Comparison of ENCODE assay signal across 15 cellular contexts in the genomic region with DNA sequence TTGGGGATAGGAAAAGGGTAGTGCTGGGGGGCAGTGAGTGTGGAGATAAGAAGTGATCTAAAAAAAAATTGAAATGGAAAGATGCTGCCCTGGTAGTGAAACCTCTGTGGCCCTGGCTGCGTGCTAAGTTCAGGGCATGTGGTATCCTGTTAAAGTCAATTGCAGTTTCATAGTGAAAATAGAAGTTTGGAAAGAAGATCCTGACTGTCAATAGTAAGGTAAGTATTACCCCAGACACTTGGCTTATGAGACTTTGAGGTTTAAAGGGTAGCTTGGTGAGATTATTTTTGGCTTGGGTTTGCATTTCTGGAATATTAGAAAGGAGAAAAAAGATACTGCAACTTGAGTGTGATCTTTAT. TPM values are rescaled to one million over a fixed set of nuclear protein-coding genes. Genes with fewer than 3 reads are reported as not detected.
DNase-seq lines count a peak whose midpoint lies in the region; ATAC-seq, FAIRE-seq and TF ChIP-seq lines count a peak whose summit lies in the region.
"Had no signal": no experiment of that assay in that cellular context is flagged by ENCODE, and none has a peak within 500 bp of the region (broad histone marks: within the 10 kb centered on the region; RNA-seq: fewer than 3 reads in every experiment).

No MANE protein-coding gene starts in this region.

- TF ChIP-seq EP300 in GM12878 (IDR thresholded peaks at IDR 0.05; ENCODE audit: borderline replicate concordance in 1 of 2, control insufficient read depth in 1 of 2, low read depth in 2 of 2, low read length in 2 of 2) = no peak

- WGBS in GM12878 (ENCODE audit: insufficient coverage, insufficient replicate concordance, low lambda C conversion rate, missing lambda C conversion rate) = 0% methylated on average over 1 of the region's 1 CpG

- intact Hi-C loops in GM12878 (cut with micrococcal nuclease; ENCODE audit: unreplicated experiment) = loop anchor here (5.0 kb wide), 1 partner anchor 40 kb away; no protein-coding TSS in a partner anchor
- intact Hi-C loops in left cardiac atrium (cut with DNase I) = loop anchor here in 1 of 2 donors (5.0 kb wide), 1 partner anchor 50 kb away; no protein-coding TSS in a partner anchor

- SMC1A ChIA-PET in GM12878 (lab: Charles Lee; ENCODE audit: uncharacterized antibody, unreplicated experiment) = interaction anchor here (0.8 to 11.6 kb wide), 14 partner anchors 11 to 173 kb away, joined by 3 to 139 read pairs (median 5); partner anchors contain the start of genes PIGV and RPS6KA1

- H2AFZ ChIP-seq in GM12878 (ENCODE audit: control insufficient read depth, low read depth, low read length) = no peak overlapping the region

- H3K4me1 ChIP-seq in GM12878 (ENCODE audit: control insufficient read depth, insufficient read depth, low read length) = peaks cover 13% of the 10 kb centered on the region

- no peak for FAIRE-seq in GM12878 (lab: Jason Lieb, UNC)

- H3K9me3 ChIP-seq in GM12878 (replicated peaks; ENCODE audit: control insufficient read depth, insufficient read depth, low read length) = no peaks in the 10 kb centered on the region
- H3K9me3 ChIP-seq: MG63 had no signal

- POLR2A ChIA-PET in GM12878 (lab: Charles Lee) = interaction anchor here (0.7 to 8.7 kb wide), 7 partner anchors 11 to 165 kb away, joined by 3 to 69 read pairs (median 10); partner anchors contain the start of gene PIGV

- DNase-seq in MV-4-11 (lab: John Stamatoyannopoulos, UW) (peak; percentile 22), GM12878 (ENCODE audit: low read depth, low spot score) (no peak), GM03348 (ENCODE audit: low spot score) (no peak), left cardiac atrium (no peak), cortex of kidney (lab: John Stamatoyannopoulos, UW) (no peak), NCI-H748 treated with DMSO at 0.1 percent for 48 hours (lab: John Stamatoyannopoulos, UW) (no peak)
- DNase-seq in stimulated activated CD4-positive, alpha-beta T cell treated with anti-CD3 and anti-CD28 coated beads, Interleukin-1b, Interleukin-23, amount 100 ng/mL, for 48 hours = peak; percentile 54
- DNase-seq: activated B cell treated with CpG ODN at 0.5 μM for 24 hours, amygdala, Calu3, MG63, NCI-H226 had no signal

- no peak overlapping the region for H3K9ac ChIP-seq in GM12878 (ENCODE audit: control insufficient read depth, insufficient read depth, low read length)

- no peak for TF ChIP-seq RAD21 in GM12878 (IDR thresholded peaks at IDR 0.05; ENCODE audit: insufficient read depth, low read depth, low read length)

- ATAC-seq in GM12878 (peak; percentile 10), left cardiac atrium (no peak)
- ATAC-seq: Right ventricle myocardium inferior, sciatic nerve had no signal

- TF ChIP-seq POLR2A in GM12878 (IDR thresholded peaks at IDR 0.05; ENCODE audit: low read depth, low read length) = no peak

- CTCF ChIA-PET in GM12878 (lab: Yijun Ruan, JAX) = interaction anchor here (0.9 to 8.4 kb wide), 13 partner anchors 11 to 469 kb away, joined by 3 to 50 read pairs (median 6); partner anchors contain the start of genes CEP85 and PIGV

- peak overlapping the region; percentile 65 for H3K27ac ChIP-seq in GM12878 (ENCODE audit: control insufficient read depth, insufficient read depth)

- no peaks in the 10 kb centered on the region for H3K27me3 ChIP-seq in GM12878 (replicated peaks in 1 of 2; ENCODE audit: control insufficient read depth in 2 of 2, insufficient read depth in 2 of 2, low read length in 1 of 2)
- H3K27me3 ChIP-seq: MG63 had no signal

- H3K79me2 ChIP-seq in GM12878 (ENCODE audit: control insufficient read depth, insufficient read depth, low read length) = peaks cover 99% of the 10 kb centered on the region

- H3K4me2 ChIP-seq in GM12878 (ENCODE audit: control insufficient read depth, insufficient read depth) = peak overlapping the region; percentile 73

- RAD21 ChIA-PET in GM12878 (lab: Charles Lee; ENCODE audit: unreplicated experiment) = interaction anchor here (0.6 to 7.0 kb wide), 9 partner anchors 9 to 86 kb away, joined by 3 to 90 read pairs (median 5); partner anchors contain the start of gene PIGV

- H3K36me3 ChIP-seq in GM12878 (ENCODE audit: control insufficient read depth in 2 of 2, insufficient read depth in 2 of 2, low read length in 1 of 2) = peaks cover 0 to 7% of the 10 kb centered on the region in 2 experiments; a peak in 2 of 4 replicates

- BruUV-seq in GM12878 (replicated peaks; lab: Mats Ljungman, UMichigan) = TSS peak; percentile 2

- TF ChIP-seq CTCF in GM12878 (IDR thresholded peaks at IDR 0.05 in 2 of 3, conservative IDR thresholded peaks at IDR 0.05 in 1 of 3; ENCODE audit: control insufficient read depth in 2 of 3, extremely low read depth in 1 of 3, insufficient read depth in 1 of 3, low read depth in 3 of 3, low read length in 3 of 3) = no peak

- peaks cover 14% of the 10 kb centered on the region; the same call in 1 of the 2 replicates for H4K20me1 ChIP-seq in GM12878 (ENCODE audit: control insufficient read depth, insufficient read depth)

- in situ Hi-C loops in GM12878 (cut with MboI) = no loop called here

- H3K4me3 ChIP-seq in GM08714 (ENCODE audit: low read length) (peak overlapping the region; percentile 65; the same call in 1 of the 2 replicates), GM12878 (peak overlapping the region; percentile 98; the same call in 1 of the 2 replicates)
- H3K4me3 ChIP-seq: MG63 had no signal

TF ChIP-seq in GM12878, 131 proteins besides CTCF, POLR2A, EP300 and RAD21 (continues in another document):
- TF ChIP-seq RCOR1 (conservative IDR thresholded peaks at IDR 0.05; ENCODE audit: low read depth, low read length) (no peak), PAX8 (IDR thresholded peaks at IDR 0.05) (no peak), TBL1XR1 (IDR thresholded peaks at IDR 0.05; ENCODE audit: low read depth, low read length) (no peak; the same call in 1 of the 2 replicates), EED (IDR thresholded peaks at IDR 0.05; ENCODE audit: low read depth) (peak; percentile 69), REST (IDR thresholded peaks at IDR 0.05; ENCODE audit: low read depth, low read length) (no peak)
- TF ChIP-seq, protein P1, sequence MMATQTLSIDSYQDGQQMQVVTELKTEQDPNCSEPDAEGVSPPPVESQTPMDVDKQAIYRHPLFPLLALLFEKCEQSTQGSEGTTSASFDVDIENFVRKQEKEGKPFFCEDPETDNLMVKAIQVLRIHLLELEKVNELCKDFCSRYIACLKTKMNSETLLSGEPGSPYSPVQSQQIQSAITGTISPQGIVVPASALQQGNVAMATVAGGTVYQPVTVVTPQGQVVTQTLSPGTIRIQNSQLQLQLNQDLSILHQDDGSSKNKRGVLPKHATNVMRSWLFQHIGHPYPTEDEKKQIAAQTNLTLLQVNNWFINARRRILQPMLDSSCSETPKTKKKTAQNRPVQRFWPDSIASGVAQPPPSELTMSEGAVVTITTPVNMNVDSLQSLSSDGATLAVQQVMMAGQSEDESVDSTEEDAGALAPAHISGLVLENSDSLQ (IDR thresholded peaks at IDR 0.05) = 0 out of 2 replicates have a peak, but pooled peaks have one; percentile 6

RNA-seq across cellular contexts. Expression of gene ARID1A, which starts 6.8 kb away (rescaled TPM):
- 132 and 155 TPM in 2 replicates for total RNA-seq in GM12878 (2013; cell fraction: nucleolus; rRNA removed)
- 20.5 and 24.3 TPM in 2 replicates for total RNA-seq in GM12878 (2014; rRNA removed)
- 22.7 and 23.6 TPM in 2 replicates for total RNA-seq in GM12878 (2014; rRNA removed; fragmentation: Illumina TruSeq; extraction: Trizol)
- 93.4 and 98.0 TPM in 2 replicates for total RNA-seq in GM12878 (2021)
- 28.6 TPM for polyA plus RNA-seq in GM12878 (2011; ENCODE audit: low read depth)
- 9.4 and 13.1 TPM in 2 replicates for polyA plus RNA-seq in GM12878 (2011; rRNA removed)
- 18.8 and 23.5 TPM in 2 replicates for polyA plus RNA-seq in GM12878 (2011; cell fraction: cytosol; rRNA removed)
- 49.4 and 77.8 TPM in 2 replicates for polyA plus RNA-seq in GM12878 (2011; cell fraction: nucleus; rRNA removed)
- polyA plus RNA-seq in GM12878 (2012) = 44.5 and 51.6 TPM in 2 replicates
- 59.0 and 75.1 TPM in 2 replicates for polyA plus RNA-seq in GM12878 (2014; fragmentation: Illumina TruSeq; extraction: Trizol)
- 10 to 100 TPM in 1 of 2 experiments, 1 to 10 TPM in 1; 10.0 to 24.5 TPM for polyA plus RNA-seq in GM12878 (2014; fragmentation: Nextera tagmentation; extraction: Ambion mirVana)
- polyA plus RNA-seq in GM12878 (2014; rRNA removed) = 41.6 and 57.8 TPM in 2 replicates
- polyA plus RNA-seq in GM12878 (2016; fragmentation: Nextera tagmentation; extraction: Ambion mirVana) = 10 to 100 TPM; 22.2 to 22.8 TPM
- polyA minus RNA-seq in GM12878 (2011; rRNA and poly(A)+ RNA removed) = 31.7 and 33.9 TPM in 2 replicates
- polyA minus RNA-seq in GM12878 (2011; cell fraction: cytosol; rRNA and poly(A)+ RNA removed) = 29.7 and 37.3 TPM in 2 replicates
- 18.1 and 41.5 TPM in 2 replicates for polyA minus RNA-seq in GM12878 (2011; cell fraction: nucleus; rRNA and poly(A)+ RNA removed)
- total RNA-seq in left cardiac atrium = 10 to 100 TPM; 34.5 to 38.5 TPM

Comparison
In these comparisons a context has a peak if more than half of its experiments do, and no peak if none do; other contexts are left out.
1. DNase-seq: peak in MV-4-11 (single experiment) and stimulated activated CD4-positive, alpha-beta T cell treated with anti-CD3 and anti-CD28 coated beads, Interleukin-1b, Interleukin-23, amount 100 ng/mL, for 48 hours (single experiment); none in GM12878 (single experiment), GM03348 (single experiment), left cardiac atrium (single experiment), cortex of kidney (single experiment) and NCI-H748 treated with DMSO at 0.1 percent for 48 hours (single experiment).